Comparison of ENCODE assay signal across 8 cellular contexts in the genomic region with DNA sequence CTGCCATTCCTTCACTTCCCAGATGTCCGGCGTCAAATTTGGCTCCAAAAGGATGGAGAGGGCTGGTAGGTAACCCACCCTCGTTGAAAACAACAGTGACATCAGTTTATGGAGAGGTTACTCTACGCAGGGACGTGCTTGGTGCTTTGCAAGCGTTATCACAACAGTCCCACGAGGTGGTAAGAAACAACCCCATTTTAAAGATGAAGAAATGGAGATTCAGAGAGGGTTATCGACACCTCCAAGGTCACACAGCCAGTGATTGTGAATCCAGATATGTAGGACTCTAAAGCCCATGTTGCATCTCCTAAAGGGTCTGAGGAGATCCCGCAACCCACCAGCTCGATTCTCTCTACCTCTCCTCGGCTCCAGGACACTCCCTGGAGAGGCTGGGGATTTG. TPM values are rescaled to one million over a fixed set of nuclear protein-coding genes. Genes with fewer than 3 reads are reported as not detected.
DNase-seq lines count a peak whose midpoint lies in the region; ATAC-seq, FAIRE-seq and TF ChIP-seq lines count a peak whose summit lies in the region.

No MANE protein-coding gene starts in this region.

- no peaks in the 10 kb centered on the region for H3K79me2 ChIP-seq in HCT116 (ENCODE audit: insufficient read depth, low read length)

- TF ChIP-seq POLR2A in HCT116 (IDR thresholded peaks at IDR 0.05; ENCODE audit: borderline replicate concordance, extremely low read depth, insufficient read depth, insufficient read length) (no peak), H54 (IDR thresholded peaks at IDR 0.05; ENCODE audit: low read depth, low read length) (no peak)

- H2AFZ ChIP-seq in HCT116 (ENCODE audit: low read depth, low read length, poor library complexity, severe bottlenecking): peak overlapping the region; percentile 97

- no peaks in the 10 kb centered on the region for H3K9me2 ChIP-seq in HCT116 (ENCODE audit: insufficient read depth)

- H3K27ac ChIP-seq in HCT116 (ENCODE audit: low read depth, low read length) (peak overlapping the region; percentile 62; the same call in 1 of the 2 replicates), angular gyrus (ENCODE audit: low read depth, low read length) (peak overlapping the region; percentile 86)

- no peak for FAIRE-seq in H54 (lab: Jason Lieb, UNC)

- H3K9me3 ChIP-seq in BE2C (no peaks in the 10 kb centered on the region), HCT116 (ENCODE audit: control insufficient read depth in 1 of 2, insufficient read depth in 1 of 2, low read depth in 1 of 2, low read length in 2 of 2) (no peaks in the 10 kb centered on the region)

- no peak for TF ChIP-seq RAD21 in HCT116 (IDR thresholded peaks at IDR 0.05; ENCODE audit: low read depth)

- DNase-seq in BE2C (no peak), HCT116 (ENCODE audit: low read depth, low spot score) (no peak), mesothelial cell of epicardium (ENCODE audit: low spot score in 2 of 2, unreplicated experiment in 2 of 2) (no peak), H54 (ENCODE audit: insufficient read length, low spot score) (no peak), NCI-H524 treated with DMSO at 0.1 percent for 48 hours (lab: John Stamatoyannopoulos, UW) (no peak), globus pallidus (ENCODE audit: low spot score) (no peak), NCI-H1436 treated with DMSO at 0.1 percent for 48 hours (lab: John Stamatoyannopoulos, UW) (no peak)

- H4K20me1 ChIP-seq in HCT116 (ENCODE audit: insufficient read depth): no peaks in the 10 kb centered on the region

- H3K27me3 Mint-ChIP-seq in mesothelial cell of epicardium (ENCODE audit: low read depth): peaks cover 68% of the 10 kb centered on the region

- peak overlapping the region; percentile 46 for H3K9ac ChIP-seq in HCT116 (ENCODE audit: low read length)

- POLR2A ChIA-PET in HCT116 (lab: Charles Lee): no interaction called here

- H3K4me3 ChIP-seq in BE2C (ENCODE audit: low read depth, low read length) (peak overlapping the region; percentile 76), HCT116 (replicated peaks in 1 of 2; ENCODE audit: low read depth in 1 of 2, low read length in 2 of 2) (peak overlapping the region; percentile 38 to 61; a peak in 3 of 4 replicates)

- peaks cover 17% of the 10 kb centered on the region for H3K4me1 Mint-ChIP-seq in mesothelial cell of epicardium

- RAD21 ChIA-PET in HCT116 (lab: Charles Lee; ENCODE audit: low non-redundant PET in 1 of 2, low total read pairs in 2 of 2, uncharacterized antibody in 2 of 2, unreplicated experiment in 2 of 2): no interaction called here

- H3K4me3 Mint-ChIP-seq in mesothelial cell of epicardium: peak overlapping the region; percentile 69

- no TSS peak for BruUV-seq in HCT116 (replicated peaks; lab: Mats Ljungman, UMichigan)

- H3K4me1 ChIP-seq in BE2C: peaks cover 5% of the 10 kb centered on the region
- peaks cover 12 to 21% of the 10 kb centered on the region in 2 experiments for H3K4me1 ChIP-seq in HCT116 (ENCODE audit: control insufficient read depth in 1 of 2, insufficient read depth in 2 of 2, low read length in 2 of 2)

- peak overlapping the region; percentile 96 for H3K4me2 ChIP-seq in HCT116 (ENCODE audit: low read length)

- intact Hi-C loops in HCT116 (cut with micrococcal nuclease): no loop called here

- CTCF ChIA-PET in HCT116 (lab: Charles Lee): no interaction called here

- no peak overlapping the region for H3K27ac Mint-ChIP-seq in mesothelial cell of epicardium

- no peaks in the 10 kb centered on the region for H3K36me3 ChIP-seq in BE2C
- H3K36me3 ChIP-seq in HCT116 (ENCODE audit: control insufficient read depth in 1 of 2, insufficient read depth in 2 of 2, low read length in 2 of 2): no peaks in the 10 kb centered on the region

- no peaks in the 10 kb centered on the region for H3K36me3 Mint-ChIP-seq in mesothelial cell of epicardium

- H3K9me3 Mint-ChIP-seq in mesothelial cell of epicardium: no peaks in the 10 kb centered on the region

- peaks cover 4% of the 10 kb centered on the region for H3K27me3 ChIP-seq in BE2C
- H3K27me3 ChIP-seq in HCT116 (ENCODE audit: insufficient read depth, low read length): 0 out of 2 replicates have a peak, but pooled peaks cover 4% of the 10 kb centered on the region

- TF ChIP-seq CTCF in BE2C (IDR thresholded peaks at IDR 0.05; ENCODE audit: low read depth, low read length): no peak
- no peak for TF ChIP-seq CTCF in HCT116 (IDR thresholded peaks at IDR 0.05 in 2 of 3, conservative IDR thresholded peaks at IDR 0.05 in 1 of 3; ENCODE audit: borderline replicate concordance in 1 of 3, insufficient read depth in 1 of 3, low read depth in 2 of 3, low read length in 2 of 3)
- no peak for TF ChIP-seq CTCF in mesothelial cell of epicardium (IDR thresholded peaks at IDR 0.05; ENCODE audit: unreplicated experiment)

- ATAC-seq in HCT116: no peak

TF ChIP-seq in HCT116, 20 proteins besides CTCF, POLR2A, EP300 and RAD21:
- TF ChIP-seq CEBPB (IDR thresholded peaks at IDR 0.05; ENCODE audit: low read depth) (no peak), ZFX (IDR thresholded peaks at IDR 0.05) (no peak), EZH2 (IDR thresholded peaks at IDR 0.05) (no peak), JUND (IDR thresholded peaks at IDR 0.05) (no peak), YY1 (IDR thresholded peaks at IDR 0.05; ENCODE audit: extremely low read depth, insufficient replicate concordance, low read depth, low read length) (no peak)

RNA-seq across cellular contexts. Expression of a gene that starts 0.8 kb away (rescaled TPM):
- 6.1 TPM for polyA plus RNA-seq in BE2C (2012; ENCODE audit: insufficient read depth, insufficient read length, low read depth)
- total RNA-seq in HCT116 (2021; ENCODE audit: unreplicated experiment) (0.54 TPM), mesothelial cell of epicardium (6.6 to 7.0 TPM (median 6.7 TPM) in 3 replicates)
- polyA plus RNA-seq in HCT116 (2012): 0.04 TPM in 2 replicates

RNA-seq across cellular contexts. Expression of a gene that starts 36.4 kb away (rescaled TPM):
- polyA plus RNA-seq in BE2C (2012; ENCODE audit: insufficient read depth, insufficient read length, low read depth): 1.7 TPM
- not detected for total RNA-seq in HCT116 (2021; ENCODE audit: unreplicated experiment)
- polyA plus RNA-seq in HCT116 (2012): 0.10 TPM in 1 of 2 replicates, not detected in the other
- not detected in 3 replicates for total RNA-seq in mesothelial cell of epicardium

RNA-seq across cellular contexts. Expression of a gene that starts 40.3 kb away (rescaled TPM):
- 0.71 TPM for polyA plus RNA-seq in BE2C (2012; ENCODE audit: insufficient read depth, insufficient read length, low read depth)
- total RNA-seq in HCT116 (2021; ENCODE audit: unreplicated experiment) (not detected), mesothelial cell of epicardium (not detected in 3 replicates)
- polyA plus RNA-seq in HCT116 (2012): not detected in 2 replicates
